Comparison of ENCODE assay signal across 8 cellular contexts in genomic region chr14:54568821-54569591, GRCh38. TPM values are rescaled to one million over a fixed set of nuclear protein-coding genes. Genes with fewer than 3 reads are reported as not detected.
A peak's percentile ranks its signal among the peaks of the same experiment; 100 is the strongest.
DNase-seq lines count a peak whose midpoint lies in the region; ATAC-seq and TF ChIP-seq lines count a peak whose summit lies in the region.

No MANE protein-coding gene starts in this region.

- H3K4me1 ChIP-seq in HCT116 (ENCODE audit: control insufficient read depth in 1 of 2, insufficient read depth in 2 of 2, low read length in 2 of 2) (peaks cover 10 to 47% of the 10 kb centered on the region in 2 experiments), spleen (peaks cover 14 to 65% (median 49%) of the 10 kb centered on the region in 6 donors)

- TSS peak; percentile 38 for BruUV-seq in HCT116 (replicated peaks; lab: Mats Ljungman, UMichigan)

- no peaks in the 10 kb centered on the region for H4K20me1 ChIP-seq in HCT116 (ENCODE audit: insufficient read depth)

- H2AFZ ChIP-seq in HCT116 (ENCODE audit: low read depth, low read length, poor library complexity, severe bottlenecking) = no peak overlapping the region

- H3K27ac ChIP-seq in HCT116 (ENCODE audit: low read depth, low read length) (no peak overlapping the region), spleen (peak overlapping the region in 2 of 8 donors; percentile 22 to 95)

- POLR2A ChIA-PET in HCT116 (lab: Charles Lee) = no interaction called here

- ATAC-seq in HCT116 = no peak
- no peak for ATAC-seq in GM21529 (IDR thresholded peaks at IDR 0.05; ENCODE audit: unreplicated experiment)
- ATAC-seq in HG03039 (IDR thresholded peaks at IDR 0.05; ENCODE audit: unreplicated experiment) = no peak

- intact Hi-C loops in HCT116 (cut with micrococcal nuclease) = loop anchor here (5.0 kb wide), 1 partner anchor 83 kb away; no protein-coding TSS in a partner anchor
- intact Hi-C loops in spleen (cut with DNase I; ENCODE audit: low total_unique reads) = loop anchor here (5.0 kb wide), 1 partner anchor 123 kb away; no protein-coding TSS in a partner anchor

- 56 to 75% (median 65%) methylated on average over 13 of the region's 13 CpGs for WGBS in spleen, 5 donors

- CTCF ChIA-PET in HCT116 (lab: Charles Lee) = no interaction called here

- no peak for TF ChIP-seq RAD21 in HCT116 (IDR thresholded peaks at IDR 0.05; ENCODE audit: low read depth)

- H3K9me3 ChIP-seq in HCT116 (ENCODE audit: control insufficient read depth in 1 of 2, insufficient read depth in 1 of 2, low read depth in 1 of 2, low read length in 2 of 2) (peaks cover 4 to 10% of the 10 kb centered on the region in 2 experiments; a peak in 2 of 4 replicates), iPS-18c (ENCODE audit: control insufficient read depth, insufficient read depth, low read length) (no peaks in the 10 kb centered on the region), spleen (peaks cover 0 to 19% (median 15%) of the 10 kb centered on the region in 8 donors)

- no peak overlapping the region for H3K9ac ChIP-seq in HCT116 (ENCODE audit: low read length)

- H3K27me3 ChIP-seq in HCT116 (ENCODE audit: insufficient read depth, low read length) = no peaks in the 10 kb centered on the region
- H3K27me3 ChIP-seq in spleen (replicated peaks in 1 of 7) = peaks cover 0 to 50% (median 0%) of the 10 kb centered on the region in 7 donors

- TF ChIP-seq POLR2A in HCT116 (IDR thresholded peaks at IDR 0.05; ENCODE audit: borderline replicate concordance, extremely low read depth, insufficient read depth, insufficient read length) (no peak), spleen (IDR thresholded peaks at IDR 0.05) (no peak)

- no peak overlapping the region for H3K4me2 ChIP-seq in HCT116 (ENCODE audit: low read length)

- no peaks in the 10 kb centered on the region for H3K9me2 ChIP-seq in HCT116 (ENCODE audit: insufficient read depth)

- no peak for DNase-seq in HCT116 (ENCODE audit: low read depth, low spot score)
- peak; percentile 50 for DNase-seq in astrocyte of the hippocampus (ENCODE audit: low read depth, low spot score)
- DNase-seq in spleen = no peak
- no peak for DNase-seq in HK-2 (ENCODE audit: unreplicated experiment)
- DNase-seq in GM19240 (ENCODE audit: insufficient read length, low spot score) = no peak

- peaks cover 0 to 23% of the 10 kb centered on the region in 2 experiments; a peak in 2 of 4 replicates for H3K36me3 ChIP-seq in HCT116 (ENCODE audit: control insufficient read depth in 1 of 2, insufficient read depth in 2 of 2, low read length in 2 of 2)
- peaks cover 0 to 22% (median 0%) of the 10 kb centered on the region in 6 donors for H3K36me3 ChIP-seq in spleen

- RAD21 ChIA-PET in HCT116 (lab: Charles Lee; ENCODE audit: low non-redundant PET in 1 of 2, low total read pairs in 2 of 2, uncharacterized antibody in 2 of 2, unreplicated experiment in 2 of 2) = no interaction called here

- H3K79me2 ChIP-seq in HCT116 (ENCODE audit: insufficient read depth, low read length) = peaks cover 20% of the 10 kb centered on the region; the same call in 1 of the 2 replicates

- H3K4me3 ChIP-seq in HCT116 (replicated peaks in 1 of 2; ENCODE audit: low read depth in 1 of 2, low read length in 2 of 2) = peak overlapping the region in 1 of 2 experiments; percentile 2; a peak in 1 of 4 replicates
- H3K4me3 ChIP-seq in iPS-18c (ENCODE audit: insufficient read depth, low read depth, low read length) = 0 out of 2 replicates have a peak overlapping the region, but pooled peaks have one; percentile 17
- peak overlapping the region in 6 of 8 donors; percentile 4 to 77 (median 67) for H3K4me3 ChIP-seq in spleen

- TF ChIP-seq CTCF in HCT116 (IDR thresholded peaks at IDR 0.05 in 2 of 3, conservative IDR thresholded peaks at IDR 0.05 in 1 of 3; ENCODE audit: borderline replicate concordance in 1 of 3, insufficient read depth in 1 of 3, low read depth in 2 of 3, low read length in 2 of 3) (no peak), spleen (IDR thresholded peaks at IDR 0.05 in 8 of 11, conservative IDR thresholded peaks at IDR 0.05 in 3 of 11) (no peak)

TF ChIP-seq in HCT116, 20 proteins besides CTCF, POLR2A, EP300 and RAD21:
- TF ChIP-seq EZH2 (IDR thresholded peaks at IDR 0.05) (no peak), ZNF274 (IDR thresholded peaks at IDR 0.05; ENCODE audit: low read depth, low read length) (no peak), SRF (IDR thresholded peaks at IDR 0.05; ENCODE audit: low read depth) (no peak), ZFX (IDR thresholded peaks at IDR 0.05) (no peak), CBX3 (IDR thresholded peaks at IDR 0.05; ENCODE audit: low read depth) (no peak), REST (IDR thresholded peaks at IDR 0.05; ENCODE audit: low read depth) (no peak), ZBTB33 (IDR thresholded peaks at IDR 0.05; ENCODE audit: extremely low read depth, insufficient replicate concordance, low read length) (no peak), POLR2AphosphoS5 (IDR thresholded peaks at IDR 0.05; ENCODE audit: low read depth, low read length) (no peak), TCF7L2 (IDR thresholded peaks at IDR 0.05; ENCODE audit: borderline replicate concordance, extremely low read depth, insufficient read depth, insufficient read length) (no peak), YY1 (IDR thresholded peaks at IDR 0.05; ENCODE audit: extremely low read depth, insufficient replicate concordance, low read depth, low read length) (no peak), SP1 (IDR thresholded peaks at IDR 0.05; ENCODE audit: low read depth) (no peak), ATF3 (IDR thresholded peaks at IDR 0.05) (no peak), EZH2phosphoT487 (IDR thresholded peaks at IDR 0.05; ENCODE audit: borderline replicate concordance) (no peak), SIN3A (IDR thresholded peaks at IDR 0.05; ENCODE audit: low read depth) (no peak), MAX (IDR thresholded peaks at IDR 0.05) (no peak), EGR1 (IDR thresholded peaks at IDR 0.05; ENCODE audit: low read depth) (no peak)

RNA-seq across cellular contexts. Expression of gene SAMD4A, which starts 2.1 kb away (rescaled TPM):
- total RNA-seq in HCT116 (2021; ENCODE audit: unreplicated experiment) (9.0 TPM), spleen (10 to 100 TPM; 15.5 to 31.0 (median 24.5) TPM)
- polyA plus RNA-seq in HCT116 (2012) = 4.9 and 7.1 TPM in 2 replicates
- 1 to 10 TPM; 2.3 to 7.7 (median 3.3) TPM for polyA plus RNA-seq in spleen

RNA-seq across cellular contexts. Expression of gene CGRRF1, which starts 59.3 kb away (rescaled TPM):
- total RNA-seq in HCT116 (2021; ENCODE audit: unreplicated experiment) = 15.9 TPM
- polyA plus RNA-seq in HCT116 (2012) = 8.1 and 13.1 TPM in 2 replicates
- total RNA-seq in spleen = 10 to 100 TPM; 11.3 to 19.4 (median 16.3) TPM
- 10 to 100 TPM; 13.3 to 19.8 (median 19.5) TPM for polyA plus RNA-seq in spleen
